13 cellular contexts compared by ENCODE assay signal in genomic region chr1:212819704-212820103, GRCh38. TPM values are rescaled to one million over a fixed set of nuclear protein-coding genes. Genes with fewer than 3 reads are reported as not detected.
DNase-seq lines count a peak whose midpoint lies in the region; ATAC-seq, FAIRE-seq and TF ChIP-seq lines count a peak whose summit lies in the region.
"Had no signal": no experiment of that assay in that cellular context is flagged by ENCODE, and none has a peak within 500 bp of the region (broad histone marks: within the 10 kb centered on the region; RNA-seq: fewer than 3 reads in every experiment).

No MANE protein-coding gene starts in this region.

- 38% methylated on average over 5 of the region's 5 CpGs for WGBS in A549 (ENCODE audit: missing lambda C conversion rate)

- ATAC-seq in A549 (no peak), GM19025 (IDR thresholded peaks at IDR 0.05; ENCODE audit: low read depth, unreplicated experiment) (peak; percentile 73), HG03045 (IDR thresholded peaks at IDR 0.05; ENCODE audit: unreplicated experiment) (peak; percentile 50), activated B cell treated with CpG ODN at 0.5 μM for 24 hours (ENCODE audit: low read depth) (peak; percentile 72)
- ATAC-seq: left colon had no signal

- peak overlapping the region; percentile 72 for H3K4me3 Mint-ChIP-seq in activated B cell treated with CpG ODN at 0.5 μM for 24 hours
- H3K4me3 Mint-ChIP-seq in activated CD4-positive, alpha-beta memory T cell treated with anti-CD3 and anti-CD28 coated beads for 36 hours, result no peak overlapping the region
- H3K4me3 Mint-ChIP-seq: endodermal cell had no signal

- TF ChIP-seq POLR2A in A549 (IDR thresholded peaks at IDR 0.05; ENCODE audit: low read length), result no peak

- H3K27ac Mint-ChIP-seq in activated B cell treated with CpG ODN at 0.5 μM for 24 hours, result peak overlapping the region; percentile 67
- no peak overlapping the region for H3K27ac Mint-ChIP-seq in activated CD4-positive, alpha-beta memory T cell treated with anti-CD3 and anti-CD28 coated beads for 36 hours
- H3K27ac Mint-ChIP-seq: endodermal cell had no signal

- TF ChIP-seq RAD21 in A549 (conservative IDR thresholded peaks at IDR 0.05 in 1 of 2, IDR thresholded peaks at IDR 0.05 in 1 of 2), result no peak

- H3K9me3 Mint-ChIP-seq in activated B cell treated with CpG ODN at 0.5 μM for 24 hours, result peaks cover 3% of the 10 kb centered on the region
- H3K9me3 Mint-ChIP-seq in activated CD4-positive, alpha-beta memory T cell treated with anti-CD3 and anti-CD28 coated beads for 36 hours, result peaks cover 4% of the 10 kb centered on the region

- H3K4me3 ChIP-seq in A549, result no peak overlapping the region
- H3K4me3 ChIP-seq: right atrium auricular region had no signal

- CTCF ChIA-PET in A549 (lab: Yijun Ruan, JAX), result interaction anchor here (0.8 to 1.8 kb wide), 3 partner anchors 8 to 175 kb away, joined by 3 to 5 read pairs (median 3); no protein-coding TSS in a partner anchor
- CTCF ChIA-PET in activated B cell treated with CpG ODN at 0.5 μM for 24 hours (lab: Charles Lee), result interaction anchor here (1.1 kb wide), 1 partner anchor 9 kb away, joined by 3 read pairs; no protein-coding TSS in a partner anchor
- CTCF ChIA-PET in activated CD4-positive, alpha-beta memory T cell treated with anti-CD3 and anti-CD28 coated beads for 36 hours (lab: Charles Lee), result interaction anchor here (0.6 kb wide), 1 partner anchor 155 kb away, joined by 4 read pairs; no protein-coding TSS in a partner anchor

- intact Hi-C loops in activated B cell treated with CpG ODN at 0.5 μM for 24 hours (cut with micrococcal nuclease), result loop anchor here (5.0 kb wide), 1 partner anchor 38 kb away; the partner anchor contains the start of gene FLVCR1
- intact Hi-C loops in activated CD4-positive, alpha-beta memory T cell treated with anti-CD3 and anti-CD28 coated beads for 36 hours (cut with micrococcal nuclease), result no loop called here

- peaks cover 17% of the 10 kb centered on the region for H3K4me1 Mint-ChIP-seq in activated B cell treated with CpG ODN at 0.5 μM for 24 hours
- H3K4me1 Mint-ChIP-seq in activated CD4-positive, alpha-beta memory T cell treated with anti-CD3 and anti-CD28 coated beads for 36 hours (ENCODE audit: low read depth), result no peaks in the 10 kb centered on the region

- 0 out of 6 replicates have a peak overlapping the region, but pooled peaks of 1 of the 2 experiments have one; percentile 4 for H3K27ac ChIP-seq in A549
- H3K27ac ChIP-seq: right atrium auricular region had no signal

- peaks cover 42% of the 10 kb centered on the region for H3K4me1 ChIP-seq in A549
- H3K4me1 ChIP-seq: right atrium auricular region had no signal

- POLR2A ChIA-PET in A549 (lab: Yijun Ruan, JAX), result interaction anchor here (1.6 kb wide), 1 partner anchor 38 kb away, joined by 8 read pairs; the partner anchor contains the start of gene FLVCR1
- POLR2A ChIA-PET in activated B cell treated with CpG ODN at 0.5 μM for 24 hours (lab: Charles Lee), result interaction anchor here (0.6 to 1.8 kb wide), 4 partner anchors 28 to 203 kb away, joined by 3 to 15 read pairs (median 6); partner anchors contain the start of genes FLVCR1, NSL1 and TATDN3
- POLR2A ChIA-PET in activated CD4-positive, alpha-beta memory T cell treated with anti-CD3 and anti-CD28 coated beads for 36 hours (lab: Charles Lee), result interaction anchor here (0.6 kb wide), 1 partner anchor 477 kb away, joined by 5 read pairs; no protein-coding TSS in a partner anchor

- FAIRE-seq in A549 (lab: Jason Lieb, UNC), result no peak

- no peak for TF ChIP-seq EP300 in A549 (IDR thresholded peaks at IDR 0.05)

- DNase-seq in A549 (ENCODE audit: low read depth in 1 of 2, low spot score in 1 of 2) (no peak), activated B cell treated with CpG ODN at 0.5 μM for 24 hours (no peak), NCI-H345 (lab: John Stamatoyannopoulos, UW) (no peak), GDM1 (lab: John Stamatoyannopoulos, UW) (no peak)
- DNase-seq in stimulated activated naive CD4-positive, alpha-beta T cell treated with Interleukin-2 at 50 U/mL for 16 hours (lab: John Stamatoyannopoulos, UW), result no peak
- DNase-seq in activated CD4-positive, alpha-beta memory T cell treated with anti-CD3 and anti-CD28 coated beads for 36 hours, result no peak
- DNase-seq: activated gamma-delta T cell, endodermal cell, left colon, NCI-H446 had no signal

- H3K27me3 Mint-ChIP-seq in activated B cell treated with CpG ODN at 0.5 μM for 24 hours, result no peaks in the 10 kb centered on the region
- H3K27me3 Mint-ChIP-seq in activated CD4-positive, alpha-beta memory T cell treated with anti-CD3 and anti-CD28 coated beads for 36 hours, result no peaks in the 10 kb centered on the region

- no peak for TF ChIP-seq CTCF in A549 (IDR thresholded peaks at IDR 0.05)
- TF ChIP-seq CTCF in activated B cell treated with CpG ODN at 0.5 μM for 24 hours (IDR thresholded peaks at IDR 0.05), result no peak

- H3K4me2 ChIP-seq in A549, result peak overlapping the region; percentile 30

- H3K36me3 Mint-ChIP-seq in activated B cell treated with CpG ODN at 0.5 μM for 24 hours (ENCODE audit: low read depth), result peaks cover 8% of the 10 kb centered on the region
- H3K36me3 Mint-ChIP-seq in activated CD4-positive, alpha-beta memory T cell treated with anti-CD3 and anti-CD28 coated beads for 36 hours, result peaks cover 2% of the 10 kb centered on the region

- peaks cover under 1% of the 10 kb centered on the region; the same call in 1 of the 3 replicates for H3K9me3 ChIP-seq in A549
- H3K9me3 ChIP-seq: right atrium auricular region had no signal

TF ChIP-seq in A549, 52 proteins besides CTCF, POLR2A, EP300 and RAD21:
- TF ChIP-seq JUN (IDR thresholded peaks at IDR 0.05) (no peak), HDAC2 (IDR thresholded peaks at IDR 0.05) (no peak), MAFK (IDR thresholded peaks at IDR 0.05; ENCODE audit: partially characterized antibody) (no peak), NFE2L2 (conservative IDR thresholded peaks at IDR 0.05; ENCODE audit: low read length) (no peak), PBX3 (IDR thresholded peaks at IDR 0.05) (no peak), RNF2 (IDR thresholded peaks at IDR 0.05; ENCODE audit: borderline replicate concordance, low read depth) (no peak)
TF ChIP-seq in A549: peak in this region for 0.

RNA-seq across cellular contexts. Expression of gene SPATA45, which starts 27.7 kb away (rescaled TPM):
- polyA plus RNA-seq in A549 (2011; rRNA removed) (0.18 and 0.33 TPM in 2 replicates), A549 (2017; fragmentation: RNase III; extraction: RNeasy Plus Mini Kit Qiagen cat#74134 plus additional on column Dnase treatment) (not detected in 3 replicates)
- polyA plus RNA-seq in A549 (2012; cell fraction: cytosol; rRNA removed), result not detected in 2 replicates
- polyA plus RNA-seq in A549 (2012; cell fraction: nucleus; rRNA removed), result not detected in 2 replicates
- polyA minus RNA-seq in A549 (2011; rRNA and poly(A)+ RNA removed), result not detected in 2 replicates
- total RNA-seq in activated B cell treated with CpG ODN at 0.5 μM for 24 hours, result 0.64 TPM in 1 of 2 replicates, not detected in the other
- total RNA-seq in activated CD4-positive, alpha-beta memory T cell treated with anti-CD3 and anti-CD28 coated beads for 36 hours, result under 1 TPM in 1 of 2 experiments, not detected in 1; 0.51 TPM
- total RNA-seq: endodermal cell, left colon, right atrium auricular region had no signal

RNA-seq across cellular contexts. Expression of gene TATDN3, which starts 28.0 kb away (rescaled TPM):
- polyA plus RNA-seq in A549 (2011; rRNA removed), result 20.3 and 22.6 TPM in 2 replicates
- polyA plus RNA-seq in A549 (2012; cell fraction: cytosol; rRNA removed), result 5.2 and 5.8 TPM in 2 replicates
- polyA plus RNA-seq in A549 (2012; cell fraction: nucleus; rRNA removed), result 2.4 and 3.5 TPM in 2 replicates
- 10.3 to 11.4 TPM (median 11.1 TPM) in 3 replicates for polyA plus RNA-seq in A549 (2017; fragmentation: RNase III; extraction: RNeasy Plus Mini Kit Qiagen cat#74134 plus additional on column Dnase treatment)
- 5.5 and 8.1 TPM in 2 replicates for polyA minus RNA-seq in A549 (2011; rRNA and poly(A)+ RNA removed)
- total RNA-seq in activated B cell treated with CpG ODN at 0.5 μM for 24 hours, result 30.3 and 31.4 TPM in 2 replicates
- total RNA-seq in activated CD4-positive, alpha-beta memory T cell treated with anti-CD3 and anti-CD28 coated beads for 36 hours, result 10 to 100 TPM; 19.2 to 20.7 TPM

RNA-seq across cellular contexts. Expression of gene NSL1, which starts 28.1 kb away (rescaled TPM):
- 47.9 and 56.9 TPM in 2 replicates for polyA plus RNA-seq in A549 (2011; rRNA removed)
- 36.4 and 39.2 TPM in 2 replicates for polyA plus RNA-seq in A549 (2012; cell fraction: cytosol; rRNA removed)
- polyA plus RNA-seq in A549 (2012; cell fraction: nucleus; rRNA removed), result 15.9 and 25.5 TPM in 2 replicates
- polyA plus RNA-seq in A549 (2017; fragmentation: RNase III; extraction: RNeasy Plus Mini Kit Qiagen cat#74134 plus additional on column Dnase treatment), result 44.0 to 45.6 TPM (median 44.9 TPM) in 3 replicates
- polyA minus RNA-seq in A549 (2011; rRNA and poly(A)+ RNA removed), result 11.1 and 15.3 TPM in 2 replicates
- 34.4 and 44.5 TPM in 2 replicates for total RNA-seq in activated B cell treated with CpG ODN at 0.5 μM for 24 hours
- total RNA-seq in activated CD4-positive, alpha-beta memory T cell treated with anti-CD3 and anti-CD28 coated beads for 36 hours, result 10 to 100 TPM; 39.8 to 41.8 TPM

RNA-seq across cellular contexts. Expression of gene FLVCR1, which starts 38.4 kb away (rescaled TPM):
- polyA plus RNA-seq in A549 (2011; rRNA removed), result 13.7 and 15.4 TPM in 2 replicates
- 6.6 and 8.7 TPM in 2 replicates for polyA plus RNA-seq in A549 (2012; cell fraction: cytosol; rRNA removed)
- 11.5 and 11.7 TPM in 2 replicates for polyA plus RNA-seq in A549 (2012; cell fraction: nucleus; rRNA removed)
- polyA plus RNA-seq in A549 (2017; fragmentation: RNase III; extraction: RNeasy Plus Mini Kit Qiagen cat#74134 plus additional on column Dnase treatment), result 12.0 to 14.9 TPM (median 14.9 TPM) in 3 replicates
- polyA minus RNA-seq in A549 (2011; rRNA and poly(A)+ RNA removed), result 26.4 and 27.0 TPM in 2 replicates
- 12.7 and 16.4 TPM in 2 replicates for total RNA-seq in activated B cell treated with CpG ODN at 0.5 μM for 24 hours
- 10 to 100 TPM; 12.4 to 12.6 TPM for total RNA-seq in activated CD4-positive, alpha-beta memory T cell treated with anti-CD3 and anti-CD28 coated beads for 36 hours

Comparison
In these comparisons a context has a peak if more than half of its experiments do, and no peak if none do; other contexts are left out.
1. ATAC-seq: peak in GM19025 (single experiment), HG03045 (single experiment) and activated B cell treated with CpG ODN at 0.5 μM for 24 hours (single experiment); none in A549 (0 of 2).